In genomic region chr20:62062661-62063600, GRCh38 we compare ENCODE assay signal across 9 cellular contexts. TPM values are rescaled to one million over a fixed set of nuclear protein-coding genes. Genes with fewer than 3 reads are reported as not detected.
DNase-seq lines count a peak whose midpoint lies in the region; ATAC-seq and TF ChIP-seq lines count a peak whose summit lies in the region.
"Had no signal": no experiment of that assay in that cellular context is flagged by ENCODE, and none has a peak within 500 bp of the region (broad histone marks: within the 10 kb centered on the region; RNA-seq: fewer than 3 reads in every experiment).

No MANE protein-coding gene starts in this region.

- no peak for TF ChIP-seq CTCF in tibial artery (IDR thresholded peaks at IDR 0.05)

- H3K27me3 Mint-ChIP-seq in activated CD4-positive, alpha-beta T cell treated with anti-CD3 and anti-CD28 coated beads, Interleukin-2, amount 10 ng/mL, durations not matched to agents 7 days and 5 days: no peaks in the 10 kb centered on the region
- no peaks in the 10 kb centered on the region for H3K27me3 Mint-ChIP-seq in activated CD4-positive, alpha-beta memory T cell treated with anti-CD3 and anti-CD28 coated beads for 36 hours
- H3K27me3 Mint-ChIP-seq in stimulated activated naive CD8-positive, alpha-beta T cell treated with anti-CD3 and anti-CD28 coated beads, Interleukin-15, amount 100 ng/mL, for 72 hours: no peaks in the 10 kb centered on the region

- peaks cover 7 to 36% (median 31%) of the 10 kb centered on the region in 4 donors for H3K4me1 ChIP-seq in tibial artery

- H3K36me3 ChIP-seq in tibial artery: no peaks in the 10 kb centered on the region

- H3K9me3 ChIP-seq in tibial artery: no peaks in the 10 kb centered on the region

- H3K4me1 Mint-ChIP-seq in activated CD4-positive, alpha-beta T cell treated with anti-CD3 and anti-CD28 coated beads, Interleukin-2, amount 10 ng/mL, durations not matched to agents 7 days and 5 days: peaks cover 53% of the 10 kb centered on the region
- peaks cover 59% of the 10 kb centered on the region for H3K4me1 Mint-ChIP-seq in activated CD4-positive, alpha-beta memory T cell treated with anti-CD3 and anti-CD28 coated beads for 36 hours (ENCODE audit: low read depth)
- H3K4me1 Mint-ChIP-seq in stimulated activated naive CD8-positive, alpha-beta T cell treated with anti-CD3 and anti-CD28 coated beads, Interleukin-15, amount 100 ng/mL, for 72 hours: peaks cover 72% of the 10 kb centered on the region

- peaks cover 13% of the 10 kb centered on the region for H3K36me3 Mint-ChIP-seq in activated CD4-positive, alpha-beta T cell treated with anti-CD3 and anti-CD28 coated beads, Interleukin-2, amount 10 ng/mL, durations not matched to agents 7 days and 5 days (ENCODE audit: low read depth)
- peaks cover 5% of the 10 kb centered on the region for H3K36me3 Mint-ChIP-seq in activated CD4-positive, alpha-beta memory T cell treated with anti-CD3 and anti-CD28 coated beads for 36 hours

- H3K27ac Mint-ChIP-seq in activated CD4-positive, alpha-beta T cell treated with anti-CD3 and anti-CD28 coated beads, Interleukin-2, amount 10 ng/mL, durations not matched to agents 7 days and 5 days: peak overlapping the region; percentile 39
- no peak overlapping the region for H3K27ac Mint-ChIP-seq in activated CD4-positive, alpha-beta memory T cell treated with anti-CD3 and anti-CD28 coated beads for 36 hours
- peak overlapping the region in 1 of 2 donors; percentile 6 for H3K27ac Mint-ChIP-seq in stimulated activated naive CD8-positive, alpha-beta T cell treated with anti-CD3 and anti-CD28 coated beads, Interleukin-15, amount 100 ng/mL, for 72 hours

- no peak overlapping the region for H3K27ac ChIP-seq in tibial artery

- H3K4me3 ChIP-seq in tibial artery: peak overlapping the region in 1 of 2 donors; percentile 58

- CTCF ChIA-PET in activated CD4-positive, alpha-beta T cell treated with anti-CD3 and anti-CD28 coated beads, Interleukin-2, amount 10 ng/mL, durations not matched to agents 7 days and 5 days (lab: Charles Lee): interaction anchor here (0.6 to 1.0 kb wide), 2 partner anchors 73 to 202 kb away, joined by 3 read pairs; no protein-coding TSS in a partner anchor
- CTCF ChIA-PET in activated CD4-positive, alpha-beta memory T cell treated with anti-CD3 and anti-CD28 coated beads for 36 hours (lab: Charles Lee): no interaction called here

- peak overlapping the region; percentile 77 for H3K4me3 Mint-ChIP-seq in activated CD4-positive, alpha-beta T cell treated with anti-CD3 and anti-CD28 coated beads, Interleukin-2, amount 10 ng/mL, durations not matched to agents 7 days and 5 days
- H3K4me3 Mint-ChIP-seq in activated CD4-positive, alpha-beta memory T cell treated with anti-CD3 and anti-CD28 coated beads for 36 hours: peak overlapping the region; percentile 76
- peak overlapping the region; percentile 67 to 73 for H3K4me3 Mint-ChIP-seq in stimulated activated naive CD8-positive, alpha-beta T cell treated with anti-CD3 and anti-CD28 coated beads, Interleukin-15, amount 100 ng/mL, for 72 hours

- no peaks in the 10 kb centered on the region for H3K27me3 ChIP-seq in tibial artery

- DNase-seq in activated CD4-positive, alpha-beta T cell treated with anti-CD3 and anti-CD28 coated beads, Interleukin-2, amount 10 ng/mL, durations not matched to agents 7 days and 5 days: no peak
- DNase-seq in activated CD4-positive, alpha-beta T cell treated with anti-CD3 and anti-CD28 coated beads, Interleukin-2, amount 50 U/mL, for 4 hours: no peak
- no peak for DNase-seq in activated CD4-positive, alpha-beta memory T cell treated with anti-CD3 and anti-CD28 coated beads for 36 hours
- DNase-seq in hepatic stellate cell (ENCODE audit: low spot score) (peak; percentile 48), tibial artery (no peak), NCI-H345 treated with DMSO at 0.1 percent for 48 hours (lab: John Stamatoyannopoulos, UW; ENCODE audit: unreplicated experiment) (no peak)
- no peak for DNase-seq in stimulated activated naive CD8-positive, alpha-beta T cell treated with anti-CD3 and anti-CD28 coated beads, Interleukin-15, amount 100 ng/mL, for 72 hours
- DNase-seq: NCI-H748 treated with DMSO at 0.1 percent for 48 hours had no signal

- no peak for ATAC-seq in stimulated activated naive CD8-positive, alpha-beta T cell treated with anti-CD3 and anti-CD28 coated beads, Interleukin-15, amount 100 ng/mL, for 72 hours
- ATAC-seq in GM19023 (IDR thresholded peaks at IDR 0.05; ENCODE audit: unreplicated experiment): no peak

- no peaks in the 10 kb centered on the region for H3K9me3 Mint-ChIP-seq in activated CD4-positive, alpha-beta T cell treated with anti-CD3 and anti-CD28 coated beads, Interleukin-2, amount 10 ng/mL, durations not matched to agents 7 days and 5 days
- H3K9me3 Mint-ChIP-seq in activated CD4-positive, alpha-beta memory T cell treated with anti-CD3 and anti-CD28 coated beads for 36 hours: no peaks in the 10 kb centered on the region
- no peaks in the 10 kb centered on the region for H3K9me3 Mint-ChIP-seq in stimulated activated naive CD8-positive, alpha-beta T cell treated with anti-CD3 and anti-CD28 coated beads, Interleukin-15, amount 100 ng/mL, for 72 hours

- intact Hi-C loops in activated CD4-positive, alpha-beta memory T cell treated with anti-CD3 and anti-CD28 coated beads for 36 hours (cut with micrococcal nuclease): loop anchor here (10.0 kb wide), 1 partner anchor 172 kb away; the partner anchor contains the start of gene OSBPL2
- intact Hi-C loops in tibial artery (cut with DNase I; ENCODE audit: low total_unique reads): no loop called here

- POLR2A ChIA-PET in activated CD4-positive, alpha-beta T cell treated with anti-CD3 and anti-CD28 coated beads, Interleukin-2, amount 10 ng/mL, durations not matched to agents 7 days and 5 days (lab: Charles Lee): no interaction called here
- POLR2A ChIA-PET in activated CD4-positive, alpha-beta memory T cell treated with anti-CD3 and anti-CD28 coated beads for 36 hours (lab: Charles Lee): interaction anchor here (1.3 kb wide), 1 partner anchor 79 kb away, joined by 3 read pairs; no protein-coding TSS in a partner anchor

RNA-seq across cellular contexts. Expression of gene TAF4, which starts 2.8 kb away (rescaled TPM):
- total RNA-seq in activated CD4-positive, alpha-beta T cell treated with anti-CD3 and anti-CD28 coated beads, Interleukin-2, amount 10 ng/mL, durations not matched to agents 7 days and 5 days: 10 to 100 TPM; 24.2 to 32.0 TPM
- total RNA-seq in activated CD4-positive, alpha-beta memory T cell treated with anti-CD3 and anti-CD28 coated beads for 36 hours: 10 to 100 TPM; 15.3 to 17.0 TPM

RNA-seq across cellular contexts. Expression of gene LSM14B, which starts 59.3 kb away (rescaled TPM):
- 10 to 100 TPM; 42.6 to 47.1 TPM for total RNA-seq in activated CD4-positive, alpha-beta T cell treated with anti-CD3 and anti-CD28 coated beads, Interleukin-2, amount 10 ng/mL, durations not matched to agents 7 days and 5 days
- 10 to 100 TPM; 33.4 to 35.1 TPM for total RNA-seq in activated CD4-positive, alpha-beta memory T cell treated with anti-CD3 and anti-CD28 coated beads for 36 hours
